ENCODE assay signal across 1 cellular context in genomic region chr11:93639548-93639947, GRCh38.
A peak's percentile ranks its signal among the peaks of the same experiment; 100 is the strongest.
TF ChIP-seq lines count a peak whose summit lies in the region.

No MANE protein-coding gene starts in this region.

TF ChIP-seq in GM12878, 131 proteins besides CTCF, POLR2A, EP300 and RAD21:
- TF ChIP-seq SRF (IDR thresholded peaks at IDR 0.05; ENCODE audit: low read depth in 2 of 2, low read length in 2 of 2) (no peak), ZNF207 (IDR thresholded peaks at IDR 0.05; ENCODE audit: borderline replicate concordance) (no peak), FOS (IDR thresholded peaks at IDR 0.05; ENCODE audit: borderline replicate concordance, extremely low read depth, insufficient read length) (no peak), MYB (IDR thresholded peaks at IDR 0.05; ENCODE audit: borderline replicate concordance, low read depth, low read length) (no peak), JUNB (IDR thresholded peaks at IDR 0.05) (peak; percentile 31; the same call in 1 of the 2 replicates), PBX3 (IDR thresholded peaks at IDR 0.05; ENCODE audit: insufficient replicate concordance, low read depth, low read length) (no peak), E2F8 (IDR thresholded peaks at IDR 0.05; ENCODE audit: low read depth, partially characterized antibody) (no peak), IRF3 (IDR thresholded peaks at IDR 0.05) (no peak), HCFC1 (IDR thresholded peaks at IDR 0.05; ENCODE audit: low read length) (no peak), DPF2 (IDR thresholded peaks at IDR 0.05) (no peak), CBX3 (IDR thresholded peaks at IDR 0.05; ENCODE audit: borderline replicate concordance, low read depth) (no peak), SUPT20H (IDR thresholded peaks at IDR 0.05; ENCODE audit: borderline replicate concordance, control insufficient read depth, low read depth, low read length) (no peak), RUNX3 (IDR thresholded peaks at IDR 0.05; ENCODE audit: low read length) (peak; percentile 84)
- TF ChIP-seq, protein P1, sequence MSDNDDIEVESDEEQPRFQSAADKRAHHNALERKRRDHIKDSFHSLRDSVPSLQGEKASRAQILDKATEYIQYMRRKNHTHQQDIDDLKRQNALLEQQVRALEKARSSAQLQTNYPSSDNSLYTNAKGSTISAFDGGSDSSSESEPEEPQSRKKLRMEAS (IDR thresholded peaks at IDR 0.05; ENCODE audit: low read depth, low read length) = no peak
TF ChIP-seq in GM12878: peak in this region for 2.
